ENCODE assay signal across 2 cellular contexts in the genomic region with DNA sequence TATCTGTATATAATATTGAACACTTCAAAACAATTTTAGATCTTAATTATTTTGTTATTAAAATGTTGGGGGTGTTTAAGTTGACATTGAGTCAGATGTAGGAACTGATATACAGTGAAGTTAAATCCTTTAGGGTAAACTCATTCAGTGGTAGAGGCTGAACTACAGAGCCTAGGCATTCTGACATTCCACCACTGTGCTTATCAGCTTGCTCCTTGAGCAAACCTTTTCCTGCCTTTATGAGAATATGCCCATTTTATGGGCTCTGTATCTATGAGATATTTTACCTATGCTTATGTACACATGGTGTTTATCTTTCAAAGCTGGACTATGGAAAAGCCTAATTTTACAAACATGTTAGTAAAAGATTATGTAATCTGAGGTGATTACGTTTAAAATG.
TF ChIP-seq lines count a peak whose summit lies in the region.

No MANE protein-coding gene starts in this region.

TF ChIP-seq in GM23338, 12 proteins besides CTCF, POLR2A, EP300 and RAD21:
- TF ChIP-seq ZNF462 (CRISPR knock-in tag; IDR thresholded peaks at IDR 0.05): no peak
- no peak for TF ChIP-seq ZNF114 (CRISPR knock-in tag; IDR thresholded peaks at IDR 0.05)
- no peak for TF ChIP-seq ZNF331 (CRISPR knock-in tag; IDR thresholded peaks at IDR 0.05; ENCODE audit: low read depth)
- TF ChIP-seq NANOG (IDR thresholded peaks at IDR 0.05; ENCODE audit: borderline replicate concordance): no peak
- no peak for TF ChIP-seq STAT1 (IDR thresholded peaks at IDR 0.05; ENCODE audit: unreplicated experiment)

TF ChIP-seq in H1, 55 proteins besides CTCF, POLR2A, EP300 and RAD21 (continued from another document):
- TF ChIP-seq, protein P1, sequence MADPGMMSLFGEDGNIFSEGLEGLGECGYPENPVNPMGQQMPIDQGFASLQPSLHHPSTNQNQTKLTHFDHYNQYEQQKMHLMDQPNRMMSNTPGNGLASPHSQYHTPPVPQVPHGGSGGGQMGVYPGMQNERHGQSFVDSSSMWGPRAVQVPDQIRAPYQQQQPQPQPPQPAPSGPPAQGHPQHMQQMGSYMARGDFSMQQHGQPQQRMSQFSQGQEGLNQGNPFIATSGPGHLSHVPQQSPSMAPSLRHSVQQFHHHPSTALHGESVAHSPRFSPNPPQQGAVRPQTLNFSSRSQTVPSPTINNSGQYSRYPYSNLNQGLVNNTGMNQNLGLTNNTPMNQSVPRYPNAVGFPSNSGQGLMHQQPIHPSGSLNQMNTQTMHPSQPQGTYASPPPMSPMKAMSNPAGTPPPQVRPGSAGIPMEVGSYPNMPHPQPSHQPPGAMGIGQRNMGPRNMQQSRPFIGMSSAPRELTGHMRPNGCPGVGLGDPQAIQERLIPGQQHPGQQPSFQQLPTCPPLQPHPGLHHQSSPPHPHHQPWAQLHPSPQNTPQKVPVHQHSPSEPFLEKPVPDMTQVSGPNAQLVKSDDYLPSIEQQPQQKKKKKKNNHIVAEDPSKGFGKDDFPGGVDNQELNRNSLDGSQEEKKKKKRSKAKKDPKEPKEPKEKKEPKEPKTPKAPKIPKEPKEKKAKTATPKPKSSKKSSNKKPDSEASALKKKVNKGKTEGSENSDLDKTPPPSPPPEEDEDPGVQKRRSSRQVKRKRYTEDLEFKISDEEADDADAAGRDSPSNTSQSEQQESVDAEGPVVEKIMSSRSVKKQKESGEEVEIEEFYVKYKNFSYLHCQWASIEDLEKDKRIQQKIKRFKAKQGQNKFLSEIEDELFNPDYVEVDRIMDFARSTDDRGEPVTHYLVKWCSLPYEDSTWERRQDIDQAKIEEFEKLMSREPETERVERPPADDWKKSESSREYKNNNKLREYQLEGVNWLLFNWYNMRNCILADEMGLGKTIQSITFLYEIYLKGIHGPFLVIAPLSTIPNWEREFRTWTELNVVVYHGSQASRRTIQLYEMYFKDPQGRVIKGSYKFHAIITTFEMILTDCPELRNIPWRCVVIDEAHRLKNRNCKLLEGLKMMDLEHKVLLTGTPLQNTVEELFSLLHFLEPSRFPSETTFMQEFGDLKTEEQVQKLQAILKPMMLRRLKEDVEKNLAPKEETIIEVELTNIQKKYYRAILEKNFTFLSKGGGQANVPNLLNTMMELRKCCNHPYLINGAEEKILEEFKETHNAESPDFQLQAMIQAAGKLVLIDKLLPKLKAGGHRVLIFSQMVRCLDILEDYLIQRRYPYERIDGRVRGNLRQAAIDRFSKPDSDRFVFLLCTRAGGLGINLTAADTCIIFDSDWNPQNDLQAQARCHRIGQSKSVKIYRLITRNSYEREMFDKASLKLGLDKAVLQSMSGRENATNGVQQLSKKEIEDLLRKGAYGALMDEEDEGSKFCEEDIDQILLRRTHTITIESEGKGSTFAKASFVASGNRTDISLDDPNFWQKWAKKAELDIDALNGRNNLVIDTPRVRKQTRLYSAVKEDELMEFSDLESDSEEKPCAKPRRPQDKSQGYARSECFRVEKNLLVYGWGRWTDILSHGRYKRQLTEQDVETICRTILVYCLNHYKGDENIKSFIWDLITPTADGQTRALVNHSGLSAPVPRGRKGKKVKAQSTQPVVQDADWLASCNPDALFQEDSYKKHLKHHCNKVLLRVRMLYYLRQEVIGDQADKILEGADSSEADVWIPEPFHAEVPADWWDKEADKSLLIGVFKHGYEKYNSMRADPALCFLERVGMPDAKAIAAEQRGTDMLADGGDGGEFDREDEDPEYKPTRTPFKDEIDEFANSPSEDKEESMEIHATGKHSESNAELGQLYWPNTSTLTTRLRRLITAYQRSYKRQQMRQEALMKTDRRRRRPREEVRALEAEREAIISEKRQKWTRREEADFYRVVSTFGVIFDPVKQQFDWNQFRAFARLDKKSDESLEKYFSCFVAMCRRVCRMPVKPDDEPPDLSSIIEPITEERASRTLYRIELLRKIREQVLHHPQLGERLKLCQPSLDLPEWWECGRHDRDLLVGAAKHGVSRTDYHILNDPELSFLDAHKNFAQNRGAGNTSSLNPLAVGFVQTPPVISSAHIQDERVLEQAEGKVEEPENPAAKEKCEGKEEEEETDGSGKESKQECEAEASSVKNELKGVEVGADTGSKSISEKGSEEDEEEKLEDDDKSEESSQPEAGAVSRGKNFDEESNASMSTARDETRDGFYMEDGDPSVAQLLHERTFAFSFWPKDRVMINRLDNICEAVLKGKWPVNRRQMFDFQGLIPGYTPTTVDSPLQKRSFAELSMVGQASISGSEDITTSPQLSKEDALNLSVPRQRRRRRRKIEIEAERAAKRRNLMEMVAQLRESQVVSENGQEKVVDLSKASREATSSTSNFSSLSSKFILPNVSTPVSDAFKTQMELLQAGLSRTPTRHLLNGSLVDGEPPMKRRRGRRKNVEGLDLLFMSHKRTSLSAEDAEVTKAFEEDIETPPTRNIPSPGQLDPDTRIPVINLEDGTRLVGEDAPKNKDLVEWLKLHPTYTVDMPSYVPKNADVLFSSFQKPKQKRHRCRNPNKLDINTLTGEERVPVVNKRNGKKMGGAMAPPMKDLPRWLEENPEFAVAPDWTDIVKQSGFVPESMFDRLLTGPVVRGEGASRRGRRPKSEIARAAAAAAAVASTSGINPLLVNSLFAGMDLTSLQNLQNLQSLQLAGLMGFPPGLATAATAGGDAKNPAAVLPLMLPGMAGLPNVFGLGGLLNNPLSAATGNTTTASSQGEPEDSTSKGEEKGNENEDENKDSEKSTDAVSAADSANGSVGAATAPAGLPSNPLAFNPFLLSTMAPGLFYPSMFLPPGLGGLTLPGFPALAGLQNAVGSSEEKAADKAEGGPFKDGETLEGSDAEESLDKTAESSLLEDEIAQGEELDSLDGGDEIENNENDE (IDR thresholded peaks at IDR 0.05; ENCODE audit: insufficient replicate concordance, low read length): no peak
